Comparison of ENCODE assay signal across 8 cellular contexts in the genomic region with DNA sequence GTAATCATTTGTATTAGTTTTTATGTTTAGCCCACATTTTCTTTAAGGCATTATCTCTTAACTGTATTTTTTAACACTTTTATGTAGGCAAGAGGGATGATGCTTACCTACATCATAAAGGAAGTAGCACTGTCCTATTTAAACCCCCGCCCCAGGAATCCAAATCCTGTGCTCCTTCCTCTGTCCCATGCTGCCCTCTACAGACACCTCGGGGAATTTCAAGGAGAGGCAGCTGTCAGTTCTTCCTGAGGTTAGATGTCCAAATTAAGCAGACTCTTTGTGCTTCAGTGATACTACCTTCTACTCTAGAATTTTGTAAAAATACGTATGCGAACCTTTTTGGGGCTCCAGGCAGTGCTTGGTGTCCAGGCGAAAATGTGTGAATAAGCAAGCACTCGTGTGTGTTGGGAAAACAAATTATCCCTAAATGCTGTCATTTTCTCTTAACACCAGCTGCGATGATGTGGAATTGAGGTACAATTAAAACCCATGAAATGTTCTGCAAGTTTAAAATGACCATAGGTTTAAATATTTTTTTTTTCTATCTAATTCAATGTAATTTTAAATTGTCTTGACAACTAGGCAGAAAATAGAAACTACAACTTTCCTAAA. TPM values are rescaled to one million over a fixed set of nuclear protein-coding genes. Genes with fewer than 3 reads are reported as not detected.
A peak's percentile ranks its signal among the peaks of the same experiment; 100 is the strongest.
DNase-seq lines count a peak whose midpoint lies in the region; ATAC-seq and TF ChIP-seq lines count a peak whose summit lies in the region.

No MANE protein-coding gene starts in this region.

- H3K27ac ChIP-seq in VCaP = no peak overlapping the region

- peaks cover 25% of the 10 kb centered on the region for H3K27me3 Mint-ChIP-seq in activated CD4-positive, alpha-beta T cell treated with anti-CD3 and anti-CD28 coated beads, Interleukin-2, amount 10 ng/mL, durations not matched to agents 24 days and 14 days

- H3K4me3 Mint-ChIP-seq in activated CD4-positive, alpha-beta T cell treated with anti-CD3 and anti-CD28 coated beads, Interleukin-2, amount 10 ng/mL, durations not matched to agents 24 days and 14 days = no peak overlapping the region

- TF ChIP-seq CTCF in VCaP (conservative IDR thresholded peaks at IDR 0.05) = peak; percentile 94

- H3K9me3 Mint-ChIP-seq in activated CD4-positive, alpha-beta T cell treated with anti-CD3 and anti-CD28 coated beads, Interleukin-2, amount 10 ng/mL, durations not matched to agents 24 days and 14 days = no peaks in the 10 kb centered on the region

- H3K27ac Mint-ChIP-seq in activated CD4-positive, alpha-beta T cell treated with anti-CD3 and anti-CD28 coated beads, Interleukin-2, amount 10 ng/mL, durations not matched to agents 24 days and 14 days = no peak overlapping the region

- peak; percentile 76 for DNase-seq in activated CD4-positive, alpha-beta T cell treated with anti-CD3 and anti-CD28 coated beads, Interleukin-2, amount 10 ng/mL, durations not matched to agents 24 days and 14 days
- no peak for DNase-seq in activated CD4-positive, alpha-beta T cell treated with anti-CD3 and anti-CD28 coated beads for 4 hours
- DNase-seq in HuH-7 (ENCODE audit: low spot score) = peak; percentile 17
- peak in 1 of 2 donors; percentile 39 for DNase-seq in left colon
- no peak for DNase-seq in midbrain (lab: John Stamatoyannopoulos, UW)
- no peak for DNase-seq in cerebellar nuclear complex (lab: John Stamatoyannopoulos, UW)
- no peak for DNase-seq in HuH-7.5 (ENCODE audit: low spot score)

- intact Hi-C loops in activated CD4-positive, alpha-beta T cell treated with anti-CD3 and anti-CD28 coated beads, Interleukin-2, amount 10 ng/mL, durations not matched to agents 24 days and 14 days (cut with micrococcal nuclease) = no loop called here
- intact Hi-C loops in left colon (cut with DNase I, micrococcal nuclease) = no loop called here

- H3K4me1 Mint-ChIP-seq in activated CD4-positive, alpha-beta T cell treated with anti-CD3 and anti-CD28 coated beads, Interleukin-2, amount 10 ng/mL, durations not matched to agents 24 days and 14 days = no peaks in the 10 kb centered on the region

- peak; percentile 64 for ATAC-seq in left colon

- H3K36me3 Mint-ChIP-seq in activated CD4-positive, alpha-beta T cell treated with anti-CD3 and anti-CD28 coated beads, Interleukin-2, amount 10 ng/mL, durations not matched to agents 24 days and 14 days (ENCODE audit: low read depth) = no peaks in the 10 kb centered on the region

RNA-seq across cellular contexts. Expression of a gene that starts 19.2 kb away (rescaled TPM):
- total RNA-seq in activated CD4-positive, alpha-beta T cell treated with anti-CD3 and anti-CD28 coated beads, Interleukin-2, amount 10 ng/mL, durations not matched to agents 24 days and 14 days = not detected in 2 replicates
- not detected for total RNA-seq in left colon

RNA-seq across cellular contexts. Expression of a gene that starts 22.8 kb away (rescaled TPM):
- total RNA-seq in activated CD4-positive, alpha-beta T cell treated with anti-CD3 and anti-CD28 coated beads, Interleukin-2, amount 10 ng/mL, durations not matched to agents 24 days and 14 days = not detected in 2 replicates
- not detected for total RNA-seq in left colon

RNA-seq across cellular contexts. Expression of a gene that starts 33.1 kb away (rescaled TPM):
- total RNA-seq in activated CD4-positive, alpha-beta T cell treated with anti-CD3 and anti-CD28 coated beads, Interleukin-2, amount 10 ng/mL, durations not matched to agents 24 days and 14 days = not detected in 2 replicates
- not detected for total RNA-seq in left colon

RNA-seq across cellular contexts. Expression of a gene that starts 46.9 kb away (rescaled TPM):
- total RNA-seq in activated CD4-positive, alpha-beta T cell treated with anti-CD3 and anti-CD28 coated beads, Interleukin-2, amount 10 ng/mL, durations not matched to agents 24 days and 14 days = not detected in 2 replicates
- not detected for total RNA-seq in left colon

Comparison
In these comparisons a context has a peak if more than half of its experiments do, and no peak if none do; other contexts are left out.
1. DNase-seq: peak in activated CD4-positive, alpha-beta T cell treated with anti-CD3 and anti-CD28 coated beads, Interleukin-2, amount 10 ng/mL, durations not matched to agents 24 days and 14 days (single experiment) and HuH-7 (single experiment); none in activated CD4-positive, alpha-beta T cell treated with anti-CD3 and anti-CD28 coated beads for 4 hours (0 of 2), midbrain (single experiment), cerebellar nuclear complex (0 of 2) and HuH-7.5 (single experiment).